Comparison of ENCODE assay signal across 2 cellular contexts in genomic region chr6:120468486-120468885, GRCh38.
A peak's percentile ranks its signal among the peaks of the same experiment; 100 is the strongest.
TF ChIP-seq lines count a peak whose summit lies in the region.

No MANE protein-coding gene starts in this region.

TF ChIP-seq in GM23338, 12 proteins besides CTCF, POLR2A, EP300 and RAD21:
- TF ChIP-seq, protein P1, sequence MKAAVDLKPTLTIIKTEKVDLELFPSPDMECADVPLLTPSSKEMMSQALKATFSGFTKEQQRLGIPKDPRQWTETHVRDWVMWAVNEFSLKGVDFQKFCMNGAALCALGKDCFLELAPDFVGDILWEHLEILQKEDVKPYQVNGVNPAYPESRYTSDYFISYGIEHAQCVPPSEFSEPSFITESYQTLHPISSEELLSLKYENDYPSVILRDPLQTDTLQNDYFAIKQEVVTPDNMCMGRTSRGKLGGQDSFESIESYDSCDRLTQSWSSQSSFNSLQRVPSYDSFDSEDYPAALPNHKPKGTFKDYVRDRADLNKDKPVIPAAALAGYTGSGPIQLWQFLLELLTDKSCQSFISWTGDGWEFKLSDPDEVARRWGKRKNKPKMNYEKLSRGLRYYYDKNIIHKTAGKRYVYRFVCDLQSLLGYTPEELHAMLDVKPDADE (IDR thresholded peaks at IDR 0.05): no peak
- no peak for TF ChIP-seq POLR2AphosphoS5 (IDR thresholded peaks at IDR 0.05; ENCODE audit: low read depth)
- TF ChIP-seq, protein P2, sequence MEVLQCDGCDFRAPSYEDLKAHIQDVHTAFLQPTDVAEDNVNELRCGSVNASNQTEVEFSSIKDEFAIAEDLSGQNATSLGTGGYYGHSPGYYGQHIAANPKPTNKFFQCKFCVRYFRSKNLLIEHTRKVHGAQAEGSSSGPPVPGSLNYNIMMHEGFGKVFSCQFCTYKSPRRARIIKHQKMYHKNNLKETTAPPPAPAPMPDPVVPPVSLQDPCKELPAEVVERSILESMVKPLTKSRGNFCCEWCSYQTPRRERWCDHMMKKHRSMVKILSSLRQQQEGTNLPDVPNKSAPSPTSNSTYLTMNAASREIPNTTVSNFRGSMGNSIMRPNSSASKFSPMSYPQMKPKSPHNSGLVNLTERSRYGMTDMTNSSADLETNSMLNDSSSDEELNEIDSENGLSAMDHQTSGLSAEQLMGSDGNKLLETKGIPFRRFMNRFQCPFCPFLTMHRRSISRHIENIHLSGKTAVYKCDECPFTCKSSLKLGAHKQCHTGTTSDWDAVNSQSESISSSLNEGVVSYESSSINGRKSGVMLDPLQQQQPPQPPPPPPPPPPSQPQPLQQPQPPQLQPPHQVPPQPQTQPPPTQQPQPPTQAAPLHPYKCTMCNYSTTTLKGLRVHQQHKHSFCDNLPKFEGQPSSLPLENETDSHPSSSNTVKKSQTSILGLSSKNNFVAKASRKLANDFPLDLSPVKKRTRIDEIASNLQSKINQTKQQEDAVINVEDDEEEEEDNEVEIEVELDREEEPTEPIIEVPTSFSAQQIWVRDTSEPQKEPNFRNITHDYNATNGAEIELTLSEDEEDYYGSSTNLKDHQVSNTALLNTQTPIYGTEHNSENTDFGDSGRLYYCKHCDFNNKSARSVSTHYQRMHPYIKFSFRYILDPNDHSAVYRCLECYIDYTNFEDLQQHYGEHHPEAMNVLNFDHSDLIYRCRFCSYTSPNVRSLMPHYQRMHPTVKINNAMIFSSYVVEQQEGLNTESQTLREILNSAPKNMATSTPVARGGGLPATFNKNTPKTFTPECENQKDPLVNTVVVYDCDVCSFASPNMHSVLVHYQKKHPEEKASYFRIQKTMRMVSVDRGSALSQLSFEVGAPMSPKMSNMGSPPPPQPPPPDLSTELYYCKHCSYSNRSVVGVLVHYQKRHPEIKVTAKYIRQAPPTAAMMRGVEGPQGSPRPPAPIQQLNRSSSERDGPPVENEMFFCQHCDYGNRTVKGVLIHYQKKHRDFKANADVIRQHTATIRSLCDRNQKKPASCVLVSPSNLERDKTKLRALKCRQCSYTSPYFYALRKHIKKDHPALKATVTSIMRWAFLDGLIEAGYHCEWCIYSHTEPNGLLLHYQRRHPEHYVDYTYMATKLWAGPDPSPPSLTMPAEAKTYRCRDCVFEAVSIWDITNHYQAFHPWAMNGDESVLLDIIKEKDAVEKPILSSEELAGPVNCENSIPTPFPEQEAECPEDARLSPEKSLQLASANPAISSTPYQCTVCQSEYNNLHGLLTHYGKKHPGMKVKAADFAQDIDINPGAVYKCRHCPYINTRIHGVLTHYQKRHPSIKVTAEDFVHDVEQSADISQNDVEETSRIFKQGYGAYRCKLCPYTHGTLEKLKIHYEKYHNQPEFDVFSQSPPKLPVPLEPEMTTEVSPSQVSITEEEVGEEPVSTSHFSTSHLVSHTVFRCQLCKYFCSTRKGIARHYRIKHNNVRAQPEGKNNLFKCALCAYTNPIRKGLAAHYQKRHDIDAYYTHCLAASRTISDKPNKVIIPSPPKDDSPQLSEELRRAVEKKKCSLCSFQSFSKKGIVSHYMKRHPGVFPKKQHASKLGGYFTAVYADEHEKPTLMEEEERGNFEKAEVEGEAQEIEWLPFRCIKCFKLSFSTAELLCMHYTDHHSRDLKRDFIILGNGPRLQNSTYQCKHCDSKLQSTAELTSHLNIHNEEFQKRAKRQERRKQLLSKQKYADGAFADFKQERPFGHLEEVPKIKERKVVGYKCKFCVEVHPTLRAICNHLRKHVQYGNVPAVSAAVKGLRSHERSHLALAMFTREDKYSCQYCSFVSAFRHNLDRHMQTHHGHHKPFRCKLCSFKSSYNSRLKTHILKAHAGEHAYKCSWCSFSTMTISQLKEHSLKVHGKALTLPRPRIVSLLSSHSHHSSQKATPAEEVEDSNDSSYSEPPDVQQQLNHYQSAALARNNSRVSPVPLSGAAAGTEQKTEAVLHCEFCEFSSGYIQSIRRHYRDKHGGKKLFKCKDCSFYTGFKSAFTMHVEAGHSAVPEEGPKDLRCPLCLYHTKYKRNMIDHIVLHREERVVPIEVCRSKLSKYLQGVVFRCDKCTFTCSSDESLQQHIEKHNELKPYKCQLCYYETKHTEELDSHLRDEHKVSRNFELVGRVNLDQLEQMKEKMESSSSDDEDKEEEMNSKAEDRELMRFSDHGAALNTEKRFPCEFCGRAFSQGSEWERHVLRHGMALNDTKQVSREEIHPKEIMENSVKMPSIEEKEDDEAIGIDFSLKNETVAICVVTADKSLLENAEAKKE (CRISPR knock-in tag; IDR thresholded peaks at IDR 0.05): no peak
- no peak for TF ChIP-seq CREB1 (CRISPR knock-in tag; IDR thresholded peaks at IDR 0.05; ENCODE audit: low read depth)
- TF ChIP-seq ZNF331 (CRISPR knock-in tag; IDR thresholded peaks at IDR 0.05; ENCODE audit: low read depth): no peak
- TF ChIP-seq NANOG (IDR thresholded peaks at IDR 0.05; ENCODE audit: borderline replicate concordance): no peak
- TF ChIP-seq, protein P3, sequence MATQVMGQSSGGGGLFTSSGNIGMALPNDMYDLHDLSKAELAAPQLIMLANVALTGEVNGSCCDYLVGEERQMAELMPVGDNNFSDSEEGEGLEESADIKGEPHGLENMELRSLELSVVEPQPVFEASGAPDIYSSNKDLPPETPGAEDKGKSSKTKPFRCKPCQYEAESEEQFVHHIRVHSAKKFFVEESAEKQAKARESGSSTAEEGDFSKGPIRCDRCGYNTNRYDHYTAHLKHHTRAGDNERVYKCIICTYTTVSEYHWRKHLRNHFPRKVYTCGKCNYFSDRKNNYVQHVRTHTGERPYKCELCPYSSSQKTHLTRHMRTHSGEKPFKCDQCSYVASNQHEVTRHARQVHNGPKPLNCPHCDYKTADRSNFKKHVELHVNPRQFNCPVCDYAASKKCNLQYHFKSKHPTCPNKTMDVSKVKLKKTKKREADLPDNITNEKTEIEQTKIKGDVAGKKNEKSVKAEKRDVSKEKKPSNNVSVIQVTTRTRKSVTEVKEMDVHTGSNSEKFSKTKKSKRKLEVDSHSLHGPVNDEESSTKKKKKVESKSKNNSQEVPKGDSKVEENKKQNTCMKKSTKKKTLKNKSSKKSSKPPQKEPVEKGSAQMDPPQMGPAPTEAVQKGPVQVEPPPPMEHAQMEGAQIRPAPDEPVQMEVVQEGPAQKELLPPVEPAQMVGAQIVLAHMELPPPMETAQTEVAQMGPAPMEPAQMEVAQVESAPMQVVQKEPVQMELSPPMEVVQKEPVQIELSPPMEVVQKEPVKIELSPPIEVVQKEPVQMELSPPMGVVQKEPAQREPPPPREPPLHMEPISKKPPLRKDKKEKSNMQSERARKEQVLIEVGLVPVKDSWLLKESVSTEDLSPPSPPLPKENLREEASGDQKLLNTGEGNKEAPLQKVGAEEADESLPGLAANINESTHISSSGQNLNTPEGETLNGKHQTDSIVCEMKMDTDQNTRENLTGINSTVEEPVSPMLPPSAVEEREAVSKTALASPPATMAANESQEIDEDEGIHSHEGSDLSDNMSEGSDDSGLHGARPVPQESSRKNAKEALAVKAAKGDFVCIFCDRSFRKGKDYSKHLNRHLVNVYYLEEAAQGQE (IDR thresholded peaks at IDR 0.05; ENCODE audit: unreplicated experiment): no peak
- TF ChIP-seq ZNF114 (CRISPR knock-in tag; IDR thresholded peaks at IDR 0.05): no peak
- no peak for TF ChIP-seq JUNB (IDR thresholded peaks at IDR 0.05; ENCODE audit: unreplicated experiment)
- no peak for TF ChIP-seq EZH2 (IDR thresholded peaks at IDR 0.05; ENCODE audit: low read depth, unreplicated experiment)
- no peak for TF ChIP-seq STAT1 (IDR thresholded peaks at IDR 0.05; ENCODE audit: unreplicated experiment)
- TF ChIP-seq EZH2phosphoT487 (IDR thresholded peaks at IDR 0.05; ENCODE audit: unreplicated experiment): no peak
TF ChIP-seq in GM23338: peak in this region for 0.

TF ChIP-seq in neural cell, 6 proteins besides CTCF, POLR2A, EP300 and RAD21:
- TF ChIP-seq, protein P3 (IDR thresholded peaks at IDR 0.05; ENCODE audit: borderline replicate concordance): no peak
- TF ChIP-seq SMC3 (conservative IDR thresholded peaks at IDR 0.05; ENCODE audit: poor library complexity) (no peak), EZH2 (IDR thresholded peaks at IDR 0.05; ENCODE audit: borderline replicate concordance, insufficient read depth, low read length, poor library complexity, severe bottlenecking) (no peak), TAF1 (IDR thresholded peaks at IDR 0.05; ENCODE audit: low read depth) (no peak), POLR2AphosphoS5 (IDR thresholded peaks at IDR 0.05) (peak; percentile 43), MXI1 (conservative IDR thresholded peaks at IDR 0.05; ENCODE audit: poor library complexity, severe bottlenecking) (no peak)
